Comparison of ENCODE assay signal across 17 cellular contexts in the genomic region with DNA sequence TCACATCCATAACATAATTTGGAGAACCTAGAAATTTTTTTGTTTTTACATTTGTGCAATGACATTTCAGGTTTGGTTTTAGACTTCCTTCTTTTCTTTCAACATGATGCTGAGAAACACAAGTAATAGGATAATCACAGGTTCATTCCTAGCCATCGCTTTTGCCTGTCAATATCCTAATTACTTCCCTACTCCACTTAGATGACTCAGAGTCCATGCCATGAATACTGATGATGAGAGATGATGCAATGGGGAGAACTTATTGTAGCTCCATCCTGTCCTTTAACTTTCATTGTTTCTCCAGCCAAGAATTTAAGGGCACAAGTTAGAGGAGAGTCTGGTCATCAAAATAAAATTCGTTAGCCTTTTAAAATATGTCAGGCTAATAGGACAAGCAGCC.
A peak's percentile ranks its signal among the peaks of the same experiment; 100 is the strongest.
DNase-seq lines count a peak whose midpoint lies in the region; ATAC-seq and TF ChIP-seq lines count a peak whose summit lies in the region.
"Had no signal": no experiment of that assay in that cellular context is flagged by ENCODE, and none has a peak within 500 bp of the region (broad histone marks: within the 10 kb centered on the region; RNA-seq: fewer than 3 reads in every experiment).

No MANE protein-coding gene starts in this region.

- 7 to 11% methylated on average over 2 of the region's 2 CpGs for WGBS in GM23248 (ENCODE audit: low coverage in 1 of 2, low lambda C conversion rate in 2 of 2, missing lambda C conversion rate in 2 of 2), 2 experiments

- H3K4me2 ChIP-seq in GM23248 (ENCODE audit: unreplicated experiment) = peak overlapping the region; percentile 12
- H3K4me2 ChIP-seq in osteoblast (ENCODE audit: insufficient read depth, low read length) = no peak overlapping the region
- H3K4me2 ChIP-seq: neural progenitor cell had no signal

- H3K79me2 ChIP-seq in GM23248 (ENCODE audit: insufficient read depth) (no peaks in the 10 kb centered on the region), osteoblast (ENCODE audit: insufficient read depth, low read length) (no peaks in the 10 kb centered on the region)

- no peak overlapping the region for H3K4me3 ChIP-seq in GM23248
- no peak overlapping the region for H3K4me3 ChIP-seq in choroid plexus epithelial cell (ENCODE audit: low read depth, low read length)
- no peak overlapping the region for H3K4me3 ChIP-seq in osteoblast (ENCODE audit: insufficient read depth, low read length)
- H3K4me3 ChIP-seq: heart left ventricle, neural progenitor cell had no signal

- H3K9me2 ChIP-seq in GM23248 (ENCODE audit: insufficient read depth) = no peaks in the 10 kb centered on the region

- H3K9me3 ChIP-seq in GM23248 (ENCODE audit: low read depth) (no peaks in the 10 kb centered on the region), osteoblast (ENCODE audit: low read depth, low read length) (no peaks in the 10 kb centered on the region)
- H3K9me3 ChIP-seq: heart left ventricle had no signal

- no peaks in the 10 kb centered on the region for H4K20me1 ChIP-seq in GM23248 (ENCODE audit: insufficient read depth)
- no peaks in the 10 kb centered on the region for H4K20me1 ChIP-seq in osteoblast (ENCODE audit: insufficient read depth, low read length)

- H3K27me3 ChIP-seq in GM23248 (replicated peaks; ENCODE audit: insufficient read depth) (no peaks in the 10 kb centered on the region), osteoblast (ENCODE audit: insufficient read depth, low read length) (peaks cover 3% of the 10 kb centered on the region)
- H3K27me3 ChIP-seq: heart left ventricle, neural progenitor cell had no signal

- H3K36me3 ChIP-seq in GM23248 (ENCODE audit: low read depth) = no peaks in the 10 kb centered on the region
- H3K36me3 ChIP-seq in osteoblast (ENCODE audit: insufficient read depth, low read length) = no peaks in the 10 kb centered on the region
- H3K36me3 ChIP-seq: heart left ventricle, neural progenitor cell had no signal

- no peak overlapping the region for H3K9ac ChIP-seq in GM23248
- H3K9ac ChIP-seq: neural progenitor cell had no signal

- no peaks in the 10 kb centered on the region for H3K4me1 ChIP-seq in GM23248 (ENCODE audit: insufficient read depth)
- H3K4me1 ChIP-seq in osteoblast (ENCODE audit: insufficient read depth, low read length) = no peaks in the 10 kb centered on the region
- H3K4me1 ChIP-seq: heart left ventricle, neural progenitor cell had no signal

- H3F3A ChIP-seq in GM23248 (ENCODE audit: insufficient read depth) = no peaks in the 10 kb centered on the region

- no peak for TF ChIP-seq CTCF in choroid plexus epithelial cell (conservative IDR thresholded peaks at IDR 0.05; ENCODE audit: low read depth, low read length)
- no peak for TF ChIP-seq CTCF in osteoblast (IDR thresholded peaks at IDR 0.05; ENCODE audit: extremely low read depth, low read depth, low read length)

- peak; percentile 41 for DNase-seq in GM23248
- peak; percentile 3 for DNase-seq in NCI-H2227 treated with DMSO at 0.1 percent for 48 hours (lab: John Stamatoyannopoulos, UW)
- peak; percentile 2 for DNase-seq in choroid plexus epithelial cell (ENCODE audit: low read depth)
- DNase-seq in osteoblast (ENCODE audit: insufficient read length, low spot score, missing footprints) = peak; percentile 69
- no peak for DNase-seq in epidermal melanocyte (ENCODE audit: insufficient read length, low spot score)
- DNase-seq in AG08396 (ENCODE audit: low spot score) = no peak
- DNase-seq: activated CD4-positive, alpha-beta T cell treated with anti-CD3 and anti-CD28 coated beads, Interleukin-2, amount 50 U/mL, for 48 hours; activated T-cell treated with anti-CD3 and anti-CD28 coated beads, Interleukin-2, amount 50 U/mL, for 4 hours; endodermal cell; H9; heart left ventricle; islet precursor cell; NCI-H1048; right cardiac atrium; stimulated activated CD4-positive, alpha-beta T cell treated with anti-CD3 and anti-CD28 coated beads, Interleukin-4, amount 100 ng/mL, for 24 hours had no signal

- no peak overlapping the region for H2AFZ ChIP-seq in GM23248
- H2AFZ ChIP-seq in osteoblast (ENCODE audit: low read length) = no peak overlapping the region
- H2AFZ ChIP-seq: neural progenitor cell had no signal

- H3K27ac ChIP-seq in GM23248 = no peak overlapping the region
- H3K27ac ChIP-seq in osteoblast (ENCODE audit: low read depth, low read length) = no peak overlapping the region
- H3K27ac ChIP-seq: heart left ventricle, neural progenitor cell had no signal

- in situ Hi-C loops in GM23248 (cut with MboI) = no loop called here

- ATAC-seq in GM18861 (IDR thresholded peaks at IDR 0.05; ENCODE audit: unreplicated experiment) = no peak
- ATAC-seq: activated T-cell treated with anti-CD3 and anti-CD28 coated beads, Interleukin-2, amount 50 U/mL, for 4 hours; heart left ventricle; right cardiac atrium had no signal

Comparison
In these comparisons a context has a peak if more than half of its experiments do, and no peak if none do; other contexts are left out.
1. DNase-seq: peak in GM23248 (single experiment), NCI-H2227 treated with DMSO at 0.1 percent for 48 hours (single experiment), choroid plexus epithelial cell (single experiment) and osteoblast (single experiment); none in epidermal melanocyte (single experiment) and AG08396 (single experiment).